28 cellular contexts compared by ENCODE assay signal in the genomic region with DNA sequence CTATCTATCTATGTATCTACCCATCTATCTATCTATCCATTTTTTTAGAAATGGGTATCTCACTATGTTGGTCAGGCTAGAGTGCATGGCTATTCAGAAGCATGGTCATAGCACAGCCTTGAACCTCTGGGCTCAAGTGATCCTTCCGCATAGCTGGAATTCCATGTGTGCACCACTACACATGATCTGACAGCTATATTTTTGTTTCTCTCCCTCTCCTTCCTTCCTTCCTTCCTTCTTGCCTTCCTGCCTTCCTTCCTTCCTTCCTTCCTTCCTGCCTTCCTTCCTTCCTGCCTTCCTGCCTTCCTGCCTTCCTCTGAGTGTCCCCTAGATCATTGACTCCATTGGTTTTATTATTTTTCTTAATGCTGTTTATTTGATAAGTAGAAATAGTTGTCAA.
"Had no signal": no experiment of that assay in that cellular context is flagged by ENCODE, and none has a peak within 500 bp of the region (broad histone marks: within the 10 kb centered on the region; RNA-seq: fewer than 3 reads in every experiment).

No MANE protein-coding gene starts in this region.

- ATAC-seq: naive thymus-derived CD4-positive, alpha-beta T cell; natural killer cell; pancreas; right lobe of liver; stimulated activated effector memory CD8-positive, alpha-beta T cell treated with anti-CD3 and anti-CD28 coated beads, Interleukin-12 subunit alpha, Interleukin-12 subunit beta, amount 100 ng/mL, for 72 hours; stimulated activated naive CD8-positive, alpha-beta T cell treated with anti-CD3 and anti-CD28 coated beads, Interleukin-15, amount 100 ng/mL, for 72 hours; stimulated activated naive CD8-positive, alpha-beta T cell treated with anti-CD3 and anti-CD28 coated beads, Interleukin-15, Interleukin-2, amounts not matched to agents 100 U/mL and 50 U/mL, for 24 hours had no signal

- H3K4me1 Mint-ChIP-seq: naive thymus-derived CD4-positive, alpha-beta T cell; natural killer cell; nephron; neural crest cell; stimulated activated effector memory CD8-positive, alpha-beta T cell treated with anti-CD3 and anti-CD28 coated beads, Interleukin-12 subunit alpha, Interleukin-12 subunit beta, amount 100 ng/mL, for 72 hours; stimulated activated naive CD8-positive, alpha-beta T cell treated with anti-CD3 and anti-CD28 coated beads, Interleukin-15, amount 100 ng/mL, for 72 hours had no signal

- H3K4me3 ChIP-seq: pancreas, prostate gland, right atrium auricular region, right lobe of liver, sigmoid colon, suprapubic skin, testis, tibial nerve, upper lobe of left lung, vagina had no signal

- H3K36me3 ChIP-seq: neutrophil, pancreas, prostate gland, right atrium auricular region, right lobe of liver, sigmoid colon, suprapubic skin, tibial nerve, upper lobe of left lung, vagina had no signal

- H3K27me3 ChIP-seq: neutrophil, pancreas, right atrium auricular region, right lobe of liver, sigmoid colon, suprapubic skin, testis, tibial nerve, upper lobe of left lung, vagina had no signal

- H3K27ac Mint-ChIP-seq: natural killer cell; nephron; stimulated activated effector memory CD8-positive, alpha-beta T cell treated with anti-CD3 and anti-CD28 coated beads, Interleukin-12 subunit alpha, Interleukin-12 subunit beta, amount 100 ng/mL, for 72 hours; stimulated activated naive CD8-positive, alpha-beta T cell treated with anti-CD3 and anti-CD28 coated beads, Interleukin-15, amount 100 ng/mL, for 72 hours had no signal

- H3K9me3 Mint-ChIP-seq: nephron; stimulated activated naive CD8-positive, alpha-beta T cell treated with anti-CD3 and anti-CD28 coated beads, Interleukin-15, amount 100 ng/mL, for 72 hours had no signal

- H3K4me3 Mint-ChIP-seq: naive thymus-derived CD4-positive, alpha-beta T cell; natural killer cell; nephron; neural crest cell; stimulated activated effector memory CD8-positive, alpha-beta T cell treated with anti-CD3 and anti-CD28 coated beads, Interleukin-12 subunit alpha, Interleukin-12 subunit beta, amount 100 ng/mL, for 72 hours; stimulated activated naive CD8-positive, alpha-beta T cell treated with anti-CD3 and anti-CD28 coated beads, Interleukin-15, amount 100 ng/mL, for 72 hours had no signal

- H3K36me3 Mint-ChIP-seq: naive thymus-derived CD4-positive, alpha-beta T cell; natural killer cell; stimulated activated effector memory CD8-positive, alpha-beta T cell treated with anti-CD3 and anti-CD28 coated beads, Interleukin-12 subunit alpha, Interleukin-12 subunit beta, amount 100 ng/mL, for 72 hours had no signal

- H3K27ac ChIP-seq: neutrophil, pancreas, prostate gland, right atrium auricular region, right lobe of liver, sigmoid colon, suprapubic skin, testis, tibial nerve, upper lobe of left lung, vagina had no signal

- H3K4me1 ChIP-seq: pancreas, prostate gland, right atrium auricular region, right lobe of liver, sigmoid colon, suprapubic skin, testis, tibial nerve, upper lobe of left lung, vagina had no signal

- DNase-seq: naive thymus-derived CD4-positive, alpha-beta T cell; natural killer cell; nucleus accumbens; pancreas; retina; right lobe of liver; sigmoid colon; small intestine; stimulated activated CD4-positive, alpha-beta T cell treated with anti-CD3 and anti-CD28 coated beads, Interleukin-15, amount 100 ng/mL, for 24 hours; stimulated activated CD4-positive, alpha-beta T cell treated with anti-CD3 and anti-CD28 coated beads, Interleukin-2, amount 100 ng/mL, for 24 hours; stimulated activated CD4-positive, alpha-beta T cell treated with anti-CD3 and anti-CD28 coated beads, Interleukin-2, amount 100 ng/mL, for 48 hours; stimulated activated CD4-positive, alpha-beta T cell treated with anti-CD3 and anti-CD28 coated beads, Interleukin-4, amount 100 ng/mL, for 24 hours; stimulated activated naive CD4-positive, alpha-beta T cell; stimulated activated naive CD8-positive, alpha-beta T cell treated with anti-CD3 and anti-CD28 coated beads, Interleukin-15, amount 100 ng/mL, for 72 hours; stimulated activated naive CD8-positive, alpha-beta T cell treated with anti-CD3 and anti-CD28 coated beads, Interleukin-15, Interleukin-2, amounts not matched to agents 100 U/mL and 50 U/mL, for 24 hours; substantia nigra; testis; trophoblast cell; upper lobe of left lung had no signal

- H3K9me3 ChIP-seq: neutrophil, pancreas, prostate gland, right lobe of liver, suprapubic skin, testis, upper lobe of left lung, vagina had no signal
